18 cellular contexts compared by ENCODE assay signal in genomic region chr9:121750259-121750714, GRCh38.
DNase-seq lines count a peak whose midpoint lies in the region; ATAC-seq and TF ChIP-seq lines count a peak whose summit lies in the region.
"Had no signal": no experiment of that assay in that cellular context is flagged by ENCODE, and none has a peak within 500 bp of the region (broad histone marks: within the 10 kb centered on the region; RNA-seq: fewer than 3 reads in every experiment).

No MANE protein-coding gene starts in this region.

- no peaks in the 10 kb centered on the region for H3K27me3 ChIP-seq in HCT116 (ENCODE audit: insufficient read depth, low read length)
- H3K27me3 ChIP-seq in layer of hippocampus (ENCODE audit: control insufficient read depth, insufficient read depth, low read length): no peaks in the 10 kb centered on the region
- H3K27me3 ChIP-seq in gastrocnemius medialis: no peaks in the 10 kb centered on the region

- ATAC-seq in HCT116: peak; percentile 37
- no peak for ATAC-seq in gastrocnemius medialis
- ATAC-seq in HG03025 (IDR thresholded peaks at IDR 0.05; ENCODE audit: low FRiP score, unreplicated experiment): no peak
- ATAC-seq: activated naive CD4-positive, alpha-beta T cell treated with anti-CD3 and anti-CD28 coated beads, Interleukin-2, amount 50 U/mL, for 72 hours; activated T-cell treated with anti-CD3 and anti-CD28 coated beads, Interleukin-2, amount 50 U/mL, for 4 hours; natural killer cell; T-helper 17 cell had no signal

- H3K27ac ChIP-seq in HCT116 (ENCODE audit: low read depth, low read length) (peak overlapping the region; percentile 51), angular gyrus (ENCODE audit: low read depth, low read length) (peak overlapping the region; percentile 88), layer of hippocampus (ENCODE audit: low read depth, low read length) (peak overlapping the region; percentile 93), gastrocnemius medialis (peak overlapping the region; percentile 63 to 91 (median 74))
- H3K27ac ChIP-seq: WERI-Rb-1 had no signal

- TF ChIP-seq POLR2A in HCT116 (IDR thresholded peaks at IDR 0.05; ENCODE audit: borderline replicate concordance, extremely low read depth, insufficient read depth, insufficient read length) (no peak), gastrocnemius medialis (IDR thresholded peaks at IDR 0.05) (no peak)

- H3K4me3 ChIP-seq in HCT116 (replicated peaks in 1 of 2; ENCODE audit: low read depth in 1 of 2, low read length in 2 of 2): no peak overlapping the region
- H3K4me3 ChIP-seq in gastrocnemius medialis: no peak overlapping the region

- H3K9me3 ChIP-seq in HCT116 (ENCODE audit: control insufficient read depth in 1 of 2, insufficient read depth in 1 of 2, low read depth in 1 of 2, low read length in 2 of 2) (no peaks in the 10 kb centered on the region), gastrocnemius medialis (no peaks in the 10 kb centered on the region)

- POLR2A ChIA-PET in HCT116 (lab: Charles Lee): no interaction called here

- H2AFZ ChIP-seq in HCT116 (ENCODE audit: low read depth, low read length, poor library complexity, severe bottlenecking): no peak overlapping the region

- H3K36me3 ChIP-seq in HCT116 (ENCODE audit: control insufficient read depth in 1 of 2, insufficient read depth in 2 of 2, low read length in 2 of 2) (no peaks in the 10 kb centered on the region), gastrocnemius medialis (no peaks in the 10 kb centered on the region)

- no peaks in the 10 kb centered on the region for H3K9me2 ChIP-seq in HCT116 (ENCODE audit: insufficient read depth)

- peak overlapping the region; percentile 60 for H3K4me2 ChIP-seq in HCT116 (ENCODE audit: low read length)

- DNase-seq in HCT116 (ENCODE audit: low read depth, low spot score) (no peak), gastrocnemius medialis (no peak), germinal center (ENCODE audit: low spot score) (no peak), DMS114 treated with DMSO at 0.1 percent for 48 hours (lab: John Stamatoyannopoulos, UW; ENCODE audit: unreplicated experiment) (no peak)
- DNase-seq in stimulated activated naive CD4-positive, alpha-beta T cell treated with Interleukin-2 at 50 U/mL for 16 hours (lab: John Stamatoyannopoulos, UW): no peak
- DNase-seq: activated CD4-positive, alpha-beta memory T cell treated with anti-CD3 and anti-CD28 coated beads, Interleukin-2, amount 10 ng/mL, durations not matched to agents 7 days and 5 days; activated T-cell treated with anti-CD3 and anti-CD28 coated beads, Interleukin-2, amount 50 U/mL, for 4 hours; CD8-positive, alpha-beta memory T cell; HCEC 1CT; natural killer cell; SHP77 treated with DMSO at 0.1 percent for 48 hours; stimulated activated CD4-positive, alpha-beta T cell treated with anti-CD3 and anti-CD28 coated beads, Interleukin-15, amount 100 ng/mL, for 24 hours; T-helper 17 cell; WERI-Rb-1 had no signal

- CTCF ChIA-PET in HCT116 (lab: Charles Lee): no interaction called here

- in situ Hi-C loops in gastrocnemius medialis (cut with MboI; ENCODE audit: low sequenced_read_pairs in 4 of 4): no loop called here

- peak overlapping the region; percentile 39 for H3K9ac ChIP-seq in HCT116 (ENCODE audit: low read length)

- BruUV-seq in HCT116 (replicated peaks; lab: Mats Ljungman, UMichigan): no TSS peak

- TF ChIP-seq CTCF in HCT116 (IDR thresholded peaks at IDR 0.05 in 2 of 3, conservative IDR thresholded peaks at IDR 0.05 in 1 of 3; ENCODE audit: borderline replicate concordance in 1 of 3, insufficient read depth in 1 of 3, low read depth in 2 of 3, low read length in 2 of 3) (no peak), gastrocnemius medialis (IDR thresholded peaks at IDR 0.05 in 4 of 5, conservative IDR thresholded peaks at IDR 0.05 in 1 of 5) (no peak)

- intact Hi-C loops in HCT116 (cut with micrococcal nuclease) (no loop called here), gastrocnemius medialis (cut with DNase I; ENCODE audit: low total_unique reads) (no loop called here)

- TF ChIP-seq RAD21 in HCT116 (IDR thresholded peaks at IDR 0.05; ENCODE audit: low read depth): no peak

- H3K4me1 ChIP-seq in HCT116 (ENCODE audit: control insufficient read depth in 1 of 2, insufficient read depth in 2 of 2, low read length in 2 of 2) (peaks cover 38 to 55% of the 10 kb centered on the region in 2 experiments), gastrocnemius medialis (peaks cover 78 to 88% of the 10 kb centered on the region in 2 donors)

- no peaks in the 10 kb centered on the region for H4K20me1 ChIP-seq in HCT116 (ENCODE audit: insufficient read depth)

- RAD21 ChIA-PET in HCT116 (lab: Charles Lee; ENCODE audit: low non-redundant PET in 1 of 2, low total read pairs in 2 of 2, uncharacterized antibody in 2 of 2, unreplicated experiment in 2 of 2): no interaction called here

- H3K79me2 ChIP-seq in HCT116 (ENCODE audit: insufficient read depth, low read length): peaks cover 22% of the 10 kb centered on the region; the same call in 1 of the 2 replicates

TF ChIP-seq in HCT116, 20 proteins besides CTCF, POLR2A, EP300 and RAD21:
- TF ChIP-seq ZFX (IDR thresholded peaks at IDR 0.05) (no peak), JUND (IDR thresholded peaks at IDR 0.05) (no peak), SIN3A (IDR thresholded peaks at IDR 0.05; ENCODE audit: low read depth) (no peak), EZH2phosphoT487 (IDR thresholded peaks at IDR 0.05; ENCODE audit: borderline replicate concordance) (no peak), CBX3 (IDR thresholded peaks at IDR 0.05; ENCODE audit: low read depth) (no peak), SRF (IDR thresholded peaks at IDR 0.05; ENCODE audit: low read depth) (no peak), REST (IDR thresholded peaks at IDR 0.05; ENCODE audit: low read depth) (no peak), ELF1 (IDR thresholded peaks at IDR 0.05; ENCODE audit: borderline replicate concordance, low read depth) (no peak), POLR2AphosphoS5 (IDR thresholded peaks at IDR 0.05; ENCODE audit: low read depth, low read length) (no peak), EGR1 (IDR thresholded peaks at IDR 0.05; ENCODE audit: low read depth) (no peak), ZNF274 (IDR thresholded peaks at IDR 0.05; ENCODE audit: low read depth, low read length) (no peak), ZBTB33 (IDR thresholded peaks at IDR 0.05; ENCODE audit: extremely low read depth, insufficient replicate concordance, low read length) (no peak), TCF7L2 (IDR thresholded peaks at IDR 0.05; ENCODE audit: borderline replicate concordance, extremely low read depth, insufficient read depth, insufficient read length) (no peak), CEBPB (IDR thresholded peaks at IDR 0.05; ENCODE audit: low read depth) (no peak), FOSL1 (IDR thresholded peaks at IDR 0.05; ENCODE audit: low read depth) (no peak), MAX (IDR thresholded peaks at IDR 0.05) (no peak)
